In the genomic region with DNA sequence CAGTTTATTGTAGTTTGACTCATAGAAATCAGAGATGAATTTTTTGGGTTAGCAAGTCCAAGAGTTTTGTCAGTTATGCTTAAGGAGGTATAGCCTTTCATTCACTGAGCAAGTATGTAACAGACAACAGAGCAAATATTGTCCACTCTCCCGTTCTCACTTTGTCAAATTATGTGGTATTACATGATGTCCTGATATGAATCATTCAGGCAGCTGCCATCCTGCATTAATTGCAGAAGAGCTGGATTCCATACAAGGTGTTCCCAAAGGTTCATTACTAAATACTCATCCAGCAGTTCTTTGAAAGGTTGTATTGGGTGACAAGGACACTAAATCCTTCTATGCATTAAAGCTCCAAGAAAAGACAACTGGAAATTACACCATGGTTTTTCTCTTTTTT, we compare ENCODE assay signal across 1 cellular context.
TF ChIP-seq lines count a peak whose summit lies in the region.

No MANE protein-coding gene starts in this region.

TF ChIP-seq in IMR-90, 13 proteins besides CTCF, POLR2A, EP300 and RAD21:
- no peak for TF ChIP-seq CEBPB (IDR thresholded peaks at IDR 0.05; ENCODE audit: low read depth, low read length)
- no peak for TF ChIP-seq MAZ (IDR thresholded peaks at IDR 0.05; ENCODE audit: borderline replicate concordance, low read depth, low read length)
- TF ChIP-seq, protein P1, sequence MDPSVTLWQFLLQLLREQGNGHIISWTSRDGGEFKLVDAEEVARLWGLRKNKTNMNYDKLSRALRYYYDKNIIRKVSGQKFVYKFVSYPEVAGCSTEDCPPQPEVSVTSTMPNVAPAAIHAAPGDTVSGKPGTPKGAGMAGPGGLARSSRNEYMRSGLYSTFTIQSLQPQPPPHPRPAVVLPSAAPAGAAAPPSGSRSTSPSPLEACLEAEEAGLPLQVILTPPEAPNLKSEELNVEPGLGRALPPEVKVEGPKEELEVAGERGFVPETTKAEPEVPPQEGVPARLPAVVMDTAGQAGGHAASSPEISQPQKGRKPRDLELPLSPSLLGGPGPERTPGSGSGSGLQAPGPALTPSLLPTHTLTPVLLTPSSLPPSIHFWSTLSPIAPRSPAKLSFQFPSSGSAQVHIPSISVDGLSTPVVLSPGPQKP (IDR thresholded peaks at IDR 0.05; ENCODE audit: borderline replicate concordance, low read depth, low read length): no peak
- TF ChIP-seq BHLHE40 (IDR thresholded peaks at IDR 0.05; ENCODE audit: low read depth, low read length): no peak
- no peak for TF ChIP-seq RCOR1 (IDR thresholded peaks at IDR 0.05; ENCODE audit: insufficient replicate concordance, low read length)
- TF ChIP-seq, protein P2, sequence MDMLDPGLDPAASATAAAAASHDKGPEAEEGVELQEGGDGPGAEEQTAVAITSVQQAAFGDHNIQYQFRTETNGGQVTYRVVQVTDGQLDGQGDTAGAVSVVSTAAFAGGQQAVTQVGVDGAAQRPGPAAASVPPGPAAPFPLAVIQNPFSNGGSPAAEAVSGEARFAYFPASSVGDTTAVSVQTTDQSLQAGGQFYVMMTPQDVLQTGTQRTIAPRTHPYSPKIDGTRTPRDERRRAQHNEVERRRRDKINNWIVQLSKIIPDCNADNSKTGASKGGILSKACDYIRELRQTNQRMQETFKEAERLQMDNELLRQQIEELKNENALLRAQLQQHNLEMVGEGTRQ (IDR thresholded peaks at IDR 0.05; ENCODE audit: low read depth, low read length): no peak
- no peak for TF ChIP-seq SMC3 (IDR thresholded peaks at IDR 0.05; ENCODE audit: low read depth, low read length)
- TF ChIP-seq FOS (IDR thresholded peaks at IDR 0.05; ENCODE audit: low read depth, low read length): no peak
- TF ChIP-seq MXI1 (IDR thresholded peaks at IDR 0.05; ENCODE audit: borderline replicate concordance, low read depth, low read length): no peak
- TF ChIP-seq CHD1 (IDR thresholded peaks at IDR 0.05; ENCODE audit: low read depth, low read length): no peak
- TF ChIP-seq NFE2L2 (IDR thresholded peaks at IDR 0.05; ENCODE audit: low read depth, low read length): no peak
- TF ChIP-seq MAFK (IDR thresholded peaks at IDR 0.05; ENCODE audit: low read depth, low read length): no peak
- no peak for TF ChIP-seq RFX5 (IDR thresholded peaks at IDR 0.05; ENCODE audit: low read depth, low read length)
TF ChIP-seq in IMR-90: peak in this region for 0.
